In genomic region chr2:171522057-171522803, GRCh38 we compare ENCODE assay signal across 1 cellular context.
A peak's percentile ranks its signal among the peaks of the same experiment; 100 is the strongest.
TF ChIP-seq lines count a peak whose summit lies in the region.

CYBRD1 (plus strand) TSS chr2:171522474; CDS start chr2:171522546, 72 bp downstream.

TF ChIP-seq in K562, 482 proteins besides CTCF, POLR2A, EP300 and RAD21 (continued from another document and continues in another):
- TF ChIP-seq CREB3 (tag; conservative IDR thresholded peaks at IDR 0.05; ENCODE audit: low read depth) (peak; percentile 79), HINFP (tag; conservative IDR thresholded peaks at IDR 0.05; ENCODE audit: low read depth) (0 out of 2 replicates have a peak, but pooled peaks have one; percentile 30), RREB1 (CRISPR knock-in tag; IDR thresholded peaks at IDR 0.05) (no peak), CBX2 (IDR thresholded peaks at IDR 0.05; ENCODE audit: insufficient read depth, low read length, poor library complexity, severe bottlenecking) (no peak), NR2C1 (IDR thresholded peaks at IDR 0.05) (no peak), NR2C1 (tag; IDR thresholded peaks at IDR 0.05) (peak; percentile 55; the same call in 1 of the 2 replicates), ZBTB11 (CRISPR knock-in tag; IDR thresholded peaks at IDR 0.05) (peak in 1 of 3 experiments; percentile 40; a peak in 1 of 6 replicates), KDM4B (IDR thresholded peaks at IDR 0.05; ENCODE audit: borderline replicate concordance in 2 of 2, low read depth in 1 of 2) (peak in 1 of 2 experiments; percentile 56; a peak in 1 of 4 replicates), CEBPG (CRISPR knock-in tag; IDR thresholded peaks at IDR 0.05) (no peak), CEBPG (tag; conservative IDR thresholded peaks at IDR 0.05 in 1 of 2, IDR thresholded peaks at IDR 0.05 in 1 of 2) (0 out of 4 replicates have a peak, but pooled peaks of 1 of the 2 experiments have one; percentile 8), RBM14 (IDR thresholded peaks at IDR 0.05; ENCODE audit: borderline replicate concordance, insufficient read depth, low read depth, low read length) (no peak), GTF2B (IDR thresholded peaks at IDR 0.05; ENCODE audit: extremely low read depth, insufficient read length) (peak; percentile 10), TAF7 (tag; IDR thresholded peaks at IDR 0.05) (peak; percentile 65; the same call in 1 of the 2 replicates), SFPQ (IDR thresholded peaks at IDR 0.05; ENCODE audit: low read depth, low read length) (no peak), FIP1L1 (IDR thresholded peaks at IDR 0.05; ENCODE audit: low read depth, low read length, poor library complexity, severe bottlenecking) (peak; percentile 43), BRF1 (IDR thresholded peaks at IDR 0.05; ENCODE audit: borderline replicate concordance, extremely low read depth, insufficient read length) (no peak), CGGBP1 (CRISPR knock-in tag; IDR thresholded peaks at IDR 0.05) (no peak), ATF7 (IDR thresholded peaks at IDR 0.05) (peak; percentile 75), KDM5B (IDR thresholded peaks at IDR 0.05; ENCODE audit: insufficient replicate concordance, low read depth, low read length) (peak; percentile 78), PHF20 (IDR thresholded peaks at IDR 0.05; ENCODE audit: partially characterized antibody) (peak; percentile 22), CHCHD3 (CRISPR knock-in tag; IDR thresholded peaks at IDR 0.05) (0 out of 2 replicates have a peak, but pooled peaks have one; percentile 6), POLR2B (IDR thresholded peaks at IDR 0.05; ENCODE audit: low read depth, partially characterized antibody) (peak; percentile 81), CREM (IDR thresholded peaks at IDR 0.05; ENCODE audit: low read depth) (peak; percentile 37; the same call in 1 of the 2 replicates), WHSC1 (IDR thresholded peaks at IDR 0.05; ENCODE audit: low read length) (no peak), NR1H2 (CRISPR knock-in tag; IDR thresholded peaks at IDR 0.05) (no peak), ATF4 (CRISPR knock-in tag; IDR thresholded peaks at IDR 0.05) (no peak), MLX (CRISPR knock-in tag; conservative IDR thresholded peaks at IDR 0.05) (no peak), ZNF165 (CRISPR knock-in tag; IDR thresholded peaks at IDR 0.05; ENCODE audit: borderline replicate concordance) (no peak), ZBTB2 (IDR thresholded peaks at IDR 0.05) (no peak), CREB1 (IDR thresholded peaks at IDR 0.05) (peak; percentile 29; the same call in 1 of the 2 replicates), CREB1 (CRISPR knock-in tag; IDR thresholded peaks at IDR 0.05) (no peak), PHF8 (IDR thresholded peaks at IDR 0.05; ENCODE audit: borderline replicate concordance, low read length) (peak; percentile 74), ZNF511 (CRISPR knock-in tag; IDR thresholded peaks at IDR 0.05) (0 out of 2 replicates have a peak, but pooled peaks have one; percentile 58), THRAP3 (IDR thresholded peaks at IDR 0.05; ENCODE audit: borderline replicate concordance) (no peak), E2F1 (CRISPR knock-in tag; IDR thresholded peaks at IDR 0.05) (0 out of 2 replicates have a peak, but pooled peaks have one; percentile 63), SNAPC5 (CRISPR knock-in tag; IDR thresholded peaks at IDR 0.05) (no peak), ZNF780A (CRISPR knock-in tag; IDR thresholded peaks at IDR 0.05) (no peak), ZNF282 (CRISPR knock-in tag; IDR thresholded peaks at IDR 0.05) (no peak), TAF1 (IDR thresholded peaks at IDR 0.05; ENCODE audit: control insufficient read depth, extremely low read depth, insufficient read depth, low read length, severe bottlenecking) (peak; percentile 80)
